In the genomic region with DNA sequence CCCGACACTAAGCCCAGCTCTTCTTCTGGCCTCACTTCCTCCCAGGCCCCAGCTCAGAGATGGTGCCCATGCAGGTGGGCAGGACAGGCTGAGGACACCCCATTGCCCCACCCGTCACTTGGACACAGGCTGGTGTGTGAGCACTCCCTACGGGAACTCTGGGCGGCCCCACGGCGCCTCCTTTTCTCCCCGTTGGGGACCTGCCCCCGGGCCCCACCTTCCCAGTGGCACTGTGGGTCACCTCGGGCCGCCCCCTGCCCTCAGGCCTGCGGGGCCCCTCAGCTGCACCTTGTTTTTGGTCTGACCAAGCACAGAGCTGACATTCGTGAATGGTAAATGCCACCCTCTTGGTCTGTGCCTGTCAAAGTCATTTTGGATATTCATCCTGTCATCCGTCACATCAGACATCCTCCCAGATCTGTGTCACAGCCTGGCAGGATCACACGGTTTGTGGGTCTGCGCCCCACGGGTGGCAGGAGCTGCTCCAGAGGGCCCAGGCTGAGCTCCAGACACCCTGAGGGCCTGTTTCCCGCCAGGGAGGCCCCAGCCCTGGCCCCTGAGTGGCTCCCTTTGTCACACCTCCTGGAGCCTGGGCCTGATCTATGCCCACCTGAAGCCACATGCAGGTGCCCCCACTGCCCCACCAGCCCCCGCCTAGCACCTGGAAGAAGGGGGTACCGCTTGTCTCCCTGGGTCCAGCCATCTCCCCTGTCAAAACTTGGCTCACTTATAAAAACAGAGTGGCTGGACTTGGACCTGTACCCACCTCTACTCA, we compare ENCODE assay signal across 29 cellular contexts.
"Had no signal": no experiment of that assay in that cellular context is flagged by ENCODE, and none has a peak within 500 bp of the region (broad histone marks: within the 10 kb centered on the region; RNA-seq: fewer than 3 reads in every experiment).

No MANE protein-coding gene starts in this region.

- H3K4me3 Mint-ChIP-seq: activated CD4-positive, alpha-beta memory T cell treated with anti-CD3 and anti-CD28 coated beads for 36 hours; activated CD4-positive, alpha-beta T cell treated with anti-CD3 and anti-CD28 coated beads for 36 hours; activated CD4-positive, alpha-beta T cell treated with anti-CD3 and anti-CD28 coated beads, Interleukin-2, amount 10 ng/mL, durations not matched to agents 24 days and 14 days; activated CD8-positive, alpha-beta memory T cell treated with anti-CD3 and anti-CD28 coated beads, Interleukin-2, amount 10 ng/mL, durations not matched to agents 7 days and 5 days; activated CD8-positive, alpha-beta T cell treated with anti-CD3 and anti-CD28 coated beads, Interleukin-2, amount 10 ng/mL, durations not matched to agents 7 days and 5 days; activated naive CD4-positive, alpha-beta T cell treated with anti-CD3 and anti-CD28 coated beads for 36 hours; activated naive CD8-positive, alpha-beta T cell treated with anti-CD3 and anti-CD28 coated beads, Interleukin-2, amount 10 ng/mL, durations not matched to agents 7 days and 5 days; activated T-helper 1 cell treated with anti-CD3 and anti-CD28 coated beads, Interleukin-12 subunit alpha, Interleukin-12 subunit beta, Interleukin-2, Interleukin-4 antibody, amounts not matched to agents 30 ng/mL and 10 ng/mL and 1 ng/mL, durations not matched to agents 14 hours and 24 hours and 36 hours; brain; central memory CD8-positive, alpha-beta T cell; dendritic cell treated with granulocyte-macrophage colony-stimulating factor and Interleukin-4, amounts not matched to agents 40 ng/mL and 50 ng/mL, for 4 days; endodermal cell had no signal

- H3K9me3 Mint-ChIP-seq: activated CD4-positive, alpha-beta memory T cell treated with anti-CD3 and anti-CD28 coated beads for 36 hours; activated CD4-positive, alpha-beta T cell treated with anti-CD3 and anti-CD28 coated beads, Interleukin-2, amount 10 ng/mL, durations not matched to agents 24 days and 14 days; activated naive CD4-positive, alpha-beta T cell treated with anti-CD3 and anti-CD28 coated beads for 36 hours; activated naive CD4-positive, alpha-beta T cell treated with anti-CD3 and anti-CD28 coated beads, Interleukin-2, amount 50 U/mL, for 72 hours; activated naive CD8-positive, alpha-beta T cell treated with anti-CD3 and anti-CD28 coated beads, Interleukin-2, amount 10 ng/mL, durations not matched to agents 7 days and 5 days; activated T-helper 1 cell treated with anti-CD3 and anti-CD28 coated beads, Interleukin-12 subunit alpha, Interleukin-12 subunit beta, Interleukin-2, Interleukin-4 antibody, amounts not matched to agents 30 ng/mL and 10 ng/mL and 1 ng/mL, durations not matched to agents 14 hours and 24 hours and 36 hours; activated T-helper 2 cell treated with anti-CD3 and anti-CD28 coated beads, Interferon-gamma antibody, Interleukin-2, Interleukin-4, amounts not matched to agents 10 μg/mL and 5 μg/mL and 100 μg/mL, durations not matched to agents 14 hours and 24 hours and 36 hours; brain; central memory CD8-positive, alpha-beta T cell; dendritic cell treated with granulocyte-macrophage colony-stimulating factor and Interleukin-4, amounts not matched to agents 40 ng/mL and 50 ng/mL, for 4 days; endodermal cell had no signal

- DNase-seq: activated CD4-positive, alpha-beta memory T cell treated with anti-CD3 and anti-CD28 coated beads for 36 hours; activated CD4-positive, alpha-beta T cell treated with anti-CD3 and anti-CD28 coated beads for 36 hours; activated CD4-positive, alpha-beta T cell treated with anti-CD3 and anti-CD28 coated beads, Interleukin-2, amount 10 ng/mL, durations not matched to agents 24 days and 14 days; activated CD4-positive, CD25-positive, alpha-beta regulatory T cell; activated CD4-positive, CD25-positive, alpha-beta regulatory T cell treated with anti-CD3 and anti-CD28 coated beads, Interleukin-2, amount 50 U/mL, for 72 hours; activated CD8-positive, alpha-beta memory T cell treated with anti-CD3 and anti-CD28 coated beads, Interleukin-2, amount 10 ng/mL, durations not matched to agents 7 days and 5 days; activated CD8-positive, alpha-beta memory T cell treated with anti-CD3 and anti-CD28 coated beads, Interleukin-2, amount 50 U/mL, for 4 hours; activated CD8-positive, alpha-beta T cell treated with anti-CD3 and anti-CD28 coated beads, Interleukin-2, amount 10 ng/mL, durations not matched to agents 7 days and 5 days; activated effector memory CD4-positive, alpha-beta T cell treated with anti-CD3 and anti-CD28 coated beads, Interleukin-2, amount 50 U/mL, for 16 hours; activated naive CD4-positive, alpha-beta T cell treated with anti-CD3 and anti-CD28 coated beads for 36 hours; activated naive CD8-positive, alpha-beta T cell treated with anti-CD3 and anti-CD28 coated beads, Interleukin-2, amount 10 ng/mL, durations not matched to agents 7 days and 5 days; activated T-cell treated with anti-CD3 and anti-CD28 coated beads, Interleukin-2, amount 50 U/mL, for 1 hour; activated T-cell treated with anti-CD3 and anti-CD28 coated beads, Interleukin-2, amount 50 U/mL, for 48 hours; dorsolateral prefrontal cortex; effector memory CD4-positive, alpha-beta T cell; endodermal cell; foreskin fibroblast; T-helper 2 cell had no signal

- H3K9me3 ChIP-seq: ascending aorta, breast epithelium had no signal

- H3K27ac Mint-ChIP-seq: activated CD4-positive, alpha-beta memory T cell treated with anti-CD3 and anti-CD28 coated beads for 36 hours; activated CD4-positive, alpha-beta T cell treated with anti-CD3 and anti-CD28 coated beads for 36 hours; activated CD4-positive, alpha-beta T cell treated with anti-CD3 and anti-CD28 coated beads, Interleukin-2, amount 10 ng/mL, durations not matched to agents 24 days and 14 days; activated CD8-positive, alpha-beta memory T cell treated with anti-CD3 and anti-CD28 coated beads, Interleukin-2, amount 10 ng/mL, durations not matched to agents 7 days and 5 days; activated CD8-positive, alpha-beta T cell treated with anti-CD3 and anti-CD28 coated beads, Interleukin-2, amount 10 ng/mL, durations not matched to agents 7 days and 5 days; activated naive CD4-positive, alpha-beta T cell treated with anti-CD3 and anti-CD28 coated beads for 36 hours; activated naive CD4-positive, alpha-beta T cell treated with anti-CD3 and anti-CD28 coated beads, Interleukin-2, amount 50 U/mL, for 72 hours; activated naive CD8-positive, alpha-beta T cell treated with anti-CD3 and anti-CD28 coated beads, Interleukin-2, amount 10 ng/mL, durations not matched to agents 7 days and 5 days; activated T-helper 1 cell treated with anti-CD3 and anti-CD28 coated beads, Interleukin-12 subunit alpha, Interleukin-12 subunit beta, Interleukin-2, Interleukin-4 antibody, amounts not matched to agents 30 ng/mL and 10 ng/mL and 1 ng/mL, durations not matched to agents 14 hours and 24 hours and 36 hours; activated T-helper 2 cell treated with anti-CD3 and anti-CD28 coated beads, Interferon-gamma antibody, Interleukin-2, Interleukin-4, amounts not matched to agents 10 μg/mL and 5 μg/mL and 100 μg/mL, durations not matched to agents 14 hours and 24 hours and 36 hours; dendritic cell treated with granulocyte-macrophage colony-stimulating factor and Interleukin-4, amounts not matched to agents 40 ng/mL and 50 ng/mL, for 4 days; endodermal cell had no signal

- H3K36me3 ChIP-seq: ascending aorta, breast epithelium, cardiac muscle cell had no signal

- H3K36me3 Mint-ChIP-seq: activated CD4-positive, alpha-beta memory T cell treated with anti-CD3 and anti-CD28 coated beads for 36 hours; activated CD8-positive, alpha-beta memory T cell treated with anti-CD3 and anti-CD28 coated beads, Interleukin-2, amount 10 ng/mL, durations not matched to agents 7 days and 5 days; activated naive CD4-positive, alpha-beta T cell treated with anti-CD3 and anti-CD28 coated beads, Interleukin-2, amount 50 U/mL, for 72 hours; activated naive CD8-positive, alpha-beta T cell treated with anti-CD3 and anti-CD28 coated beads, Interleukin-2, amount 10 ng/mL, durations not matched to agents 7 days and 5 days; brain had no signal

- H3K27me3 ChIP-seq: ascending aorta, breast epithelium, cardiac muscle cell, dorsolateral prefrontal cortex had no signal

- H3K27ac ChIP-seq: ascending aorta, breast epithelium, cardiac muscle cell, coronary artery had no signal

- H3K4me1 Mint-ChIP-seq: activated CD4-positive, alpha-beta T cell treated with anti-CD3 and anti-CD28 coated beads, Interleukin-2, amount 10 ng/mL, durations not matched to agents 24 days and 14 days; activated CD8-positive, alpha-beta memory T cell treated with anti-CD3 and anti-CD28 coated beads, Interleukin-2, amount 10 ng/mL, durations not matched to agents 7 days and 5 days; central memory CD8-positive, alpha-beta T cell; endodermal cell had no signal

- H3K4me1 ChIP-seq: ascending aorta, breast epithelium had no signal

- H3K4me3 ChIP-seq: ascending aorta, breast epithelium, cardiac muscle cell, coronary artery, dorsolateral prefrontal cortex had no signal

- ATAC-seq: activated CD4-positive, alpha-beta T cell treated with anti-CD3 and anti-CD28 coated beads for 36 hours; activated CD8-positive, alpha-beta memory T cell treated with anti-CD3 and anti-CD28 coated beads, Interleukin-2, amount 10 ng/mL, durations not matched to agents 7 days and 5 days; activated CD8-positive, alpha-beta T cell treated with anti-CD3 and anti-CD28 coated beads, Interleukin-2, amount 10 ng/mL, durations not matched to agents 7 days and 5 days; activated naive CD4-positive, alpha-beta T cell treated with anti-CD3 and anti-CD28 coated beads, Interleukin-2, amount 50 U/mL, for 72 hours; esophagus mucosa had no signal

- H3K27me3 Mint-ChIP-seq: activated CD4-positive, alpha-beta memory T cell treated with anti-CD3 and anti-CD28 coated beads for 36 hours; activated CD4-positive, alpha-beta T cell treated with anti-CD3 and anti-CD28 coated beads for 36 hours; activated CD4-positive, alpha-beta T cell treated with anti-CD3 and anti-CD28 coated beads, Interleukin-2, amount 10 ng/mL, durations not matched to agents 24 days and 14 days; activated CD8-positive, alpha-beta memory T cell treated with anti-CD3 and anti-CD28 coated beads, Interleukin-2, amount 10 ng/mL, durations not matched to agents 7 days and 5 days; activated naive CD8-positive, alpha-beta T cell treated with anti-CD3 and anti-CD28 coated beads, Interleukin-2, amount 10 ng/mL, durations not matched to agents 7 days and 5 days; brain; central memory CD8-positive, alpha-beta T cell; dendritic cell treated with granulocyte-macrophage colony-stimulating factor and Interleukin-4, amounts not matched to agents 40 ng/mL and 50 ng/mL, for 4 days had no signal
